In the genomic region with DNA sequence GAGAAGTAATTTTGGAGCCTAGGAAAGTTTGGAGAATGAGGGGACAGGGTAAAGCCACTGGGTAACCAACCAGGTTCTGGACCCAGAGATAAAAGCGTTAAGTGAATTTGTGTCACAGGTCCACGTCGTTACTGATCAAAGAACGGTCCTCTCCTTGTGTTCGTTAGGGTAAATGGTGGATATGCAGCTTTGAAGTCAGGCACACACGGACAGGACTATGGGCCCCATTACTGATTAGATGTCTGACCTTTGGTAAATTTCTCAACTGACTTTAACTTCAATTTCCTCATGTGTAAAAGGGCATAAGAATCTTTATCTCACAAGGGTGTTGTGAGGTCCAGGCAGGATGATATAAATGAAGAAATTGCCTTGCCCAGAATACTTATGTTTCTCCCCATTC, we compare ENCODE assay signal across 9 cellular contexts.
"Had no signal": no experiment of that assay in that cellular context is flagged by ENCODE, and none has a peak within 500 bp of the region (broad histone marks: within the 10 kb centered on the region; RNA-seq: fewer than 3 reads in every experiment).

No MANE protein-coding gene starts in this region.

- H3K36me3 ChIP-seq: HAP-1 had no signal

- H3K4me3 ChIP-seq: HAP-1, K562 had no signal

- H3K27ac Mint-ChIP-seq: HFFc6 had no signal

- H3K4me1 ChIP-seq: HAP-1 had no signal

- ATAC-seq: HCT116, K562 had no signal

- H3K9me3 Mint-ChIP-seq: HFFc6 had no signal

- DNase-seq: GOT3, H7, HFFc6, IMR-90 had no signal

- FAIRE-seq: HTR-8/SVneo, K562 had no signal

- H3K9me3 ChIP-seq: HAP-1 had no signal

- H3K27ac ChIP-seq: GM23248 had no signal
